Comparison of ENCODE assay signal across 8 cellular contexts in the genomic region with DNA sequence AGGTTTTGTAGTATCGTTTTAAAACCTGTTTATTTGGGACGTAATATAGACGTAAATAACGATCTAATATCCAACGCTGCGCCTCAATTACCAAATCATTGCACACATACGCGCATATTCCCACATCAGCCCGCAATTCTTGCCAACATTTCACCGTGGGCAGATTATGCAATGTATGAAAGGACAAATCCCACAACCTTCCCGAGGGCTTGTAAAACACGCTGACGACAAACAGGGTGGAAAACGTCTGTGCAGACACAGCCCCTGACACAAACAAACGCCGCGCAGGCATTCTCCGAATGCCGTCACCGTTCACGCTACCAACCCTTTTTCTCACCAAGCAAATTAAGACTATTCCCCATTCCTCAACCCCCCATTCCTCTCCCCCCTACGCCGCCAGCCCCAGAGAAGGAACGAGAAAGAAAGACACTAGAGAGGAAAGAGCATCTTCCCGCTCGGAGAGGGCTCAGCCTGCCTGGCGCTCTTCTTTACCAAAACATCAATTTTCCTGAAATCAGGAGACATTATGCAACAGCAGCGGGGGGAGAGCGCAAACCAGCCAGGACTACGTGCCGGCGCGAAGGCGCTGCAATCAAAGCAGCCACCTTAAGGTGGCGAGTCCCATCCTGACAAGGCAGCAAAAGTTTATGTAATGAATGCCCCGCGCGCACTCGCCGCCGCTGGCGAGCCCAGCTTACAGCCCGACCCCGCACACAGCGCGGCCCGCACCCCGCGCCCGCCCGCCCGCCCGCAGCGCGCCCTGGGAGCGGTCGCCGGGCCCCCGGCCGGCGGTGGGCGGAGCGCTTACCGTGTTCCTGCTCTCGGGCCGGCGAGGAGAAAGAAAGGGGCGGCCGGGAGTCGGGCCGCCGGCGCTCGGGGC. TPM values are rescaled to one million over a fixed set of nuclear protein-coding genes. Genes with fewer than 3 reads are reported as not detected.
DNase-seq lines count a peak whose midpoint lies in the region; ATAC-seq, FAIRE-seq and TF ChIP-seq lines count a peak whose summit lies in the region.

No MANE protein-coding gene starts in this region.

- peak overlapping the region; percentile 100 for H3K4me3 Mint-ChIP-seq in Caco-2 (ENCODE audit: unreplicated experiment)

- POLR2A ChIA-PET in Caco-2 (lab: Charles Lee) = interaction anchor here (0.6 to 1.1 kb wide), 2 partner anchors 62 to 1247 kb away, joined by 3 to 4 read pairs; no protein-coding TSS in a partner anchor

- WGBS in heart left ventricle, 4 donors = 0 to 1% (median 1%) methylated on average over 40 to 74 of the region's 74 CpGs

- no TSS peak for BruUV-seq in Caco-2 (replicated peaks; lab: Mats Ljungman, UMichigan)

- no peak for FAIRE-seq in HTR-8/SVneo (lab: Jason Lieb, UNC)

- H3K4me3 ChIP-seq in Caco-2 (ENCODE audit: low read depth, low read length) (peak overlapping the region; percentile 63), SK-N-MC (peak overlapping the region; percentile 97), adipocyte (ENCODE audit: low read length) (peak overlapping the region; percentile 88), heart left ventricle (peak overlapping the region; percentile 44 to 88 (median 72)), parathyroid adenoma (ENCODE audit: low read depth, low read length) (peak overlapping the region; percentile 88)

- no peaks in the 10 kb centered on the region for H3K9me3 ChIP-seq in Caco-2
- no peaks in the 10 kb centered on the region for H3K9me3 ChIP-seq in SK-N-MC (ENCODE audit: low read depth, low read length)
- H3K9me3 ChIP-seq in adipocyte (ENCODE audit: control insufficient read depth, low read length) = no peaks in the 10 kb centered on the region
- no peaks in the 10 kb centered on the region for H3K9me3 ChIP-seq in heart left ventricle
- no peaks in the 10 kb centered on the region for H3K9me3 ChIP-seq in parathyroid adenoma (ENCODE audit: control insufficient read depth, low read length)

- H3K4me2 ChIP-seq in parathyroid adenoma (ENCODE audit: low read length) = peak overlapping the region; percentile 96

- CTCF ChIA-PET in Caco-2 (lab: Charles Lee) = interaction anchor here (0.7 kb wide), 2 partner anchors 58 to 353 kb away, joined by 3 to 5 read pairs; no protein-coding TSS in a partner anchor

- peak overlapping the region; percentile 62 for H2AFZ ChIP-seq in parathyroid adenoma

- TF ChIP-seq CTCF in Caco-2 (IDR thresholded peaks at IDR 0.05; ENCODE audit: insufficient read depth in 1 of 2, low read depth in 1 of 2, low read length in 1 of 2, severe bottlenecking in 1 of 2, unreplicated experiment in 1 of 2) (no peak), heart left ventricle (IDR thresholded peaks at IDR 0.05) (peak in 8 of 12 donors; percentile 5 to 53 (median 19)), parathyroid adenoma (IDR thresholded peaks at IDR 0.05) (no peak)

- H3K9me3 Mint-ChIP-seq in Caco-2 (ENCODE audit: unreplicated experiment) = no peaks in the 10 kb centered on the region

- peak overlapping the region; percentile 96 for H3K27ac Mint-ChIP-seq in Caco-2 (ENCODE audit: unreplicated experiment)

- H3K27me3 ChIP-seq in Caco-2 (replicated peaks; ENCODE audit: control insufficient read depth, insufficient read depth, low read length) (no peaks in the 10 kb centered on the region), adipocyte (replicated peaks; ENCODE audit: control insufficient read depth, insufficient read depth, low read length) (no peaks in the 10 kb centered on the region), heart left ventricle (no peaks in the 10 kb centered on the region), parathyroid adenoma (ENCODE audit: control insufficient read depth, insufficient read depth, low read length) (no peaks in the 10 kb centered on the region)

- peaks cover 6% of the 10 kb centered on the region for H3K4me1 Mint-ChIP-seq in Caco-2 (ENCODE audit: low read depth, unreplicated experiment)

- H3K9ac ChIP-seq in SK-N-MC (ENCODE audit: insufficient read length) = peak overlapping the region; percentile 37
- peak overlapping the region; percentile 99 for H3K9ac ChIP-seq in adipocyte (ENCODE audit: low read length)
- no peak overlapping the region for H3K9ac ChIP-seq in parathyroid adenoma

- H3K36me3 Mint-ChIP-seq in Caco-2 (ENCODE audit: insufficient read depth, unreplicated experiment) = peaks cover 9% of the 10 kb centered on the region

- peak in 1 of 2 donors; percentile 32 for TF ChIP-seq POLR2A in heart left ventricle (IDR thresholded peaks at IDR 0.05)

- H3K36me3 ChIP-seq in Caco-2 (ENCODE audit: control insufficient read depth, insufficient read depth, low read length) = no peaks in the 10 kb centered on the region
- no peaks in the 10 kb centered on the region for H3K36me3 ChIP-seq in SK-N-MC (ENCODE audit: insufficient read depth, low read length)
- no peaks in the 10 kb centered on the region for H3K36me3 ChIP-seq in adipocyte (ENCODE audit: control insufficient read depth, insufficient read depth, low read length, severe bottlenecking)
- H3K36me3 ChIP-seq in heart left ventricle = no peaks in the 10 kb centered on the region
- H3K36me3 ChIP-seq in parathyroid adenoma (ENCODE audit: control insufficient read depth, insufficient read depth, low read length) = no peaks in the 10 kb centered on the region

- H3K27me3 Mint-ChIP-seq in Caco-2 (ENCODE audit: insufficient read depth, unreplicated experiment) = peaks cover under 1% of the 10 kb centered on the region

- intact Hi-C loops in Caco-2 (cut with micrococcal nuclease; ENCODE audit: unreplicated experiment) = loop anchor here (2.0 to 10.0 kb wide), 3 partner anchors 62 to 232 kb away; a partner anchor contains a TSS
- intact Hi-C loops in heart left ventricle (cut with DNase I) = loop anchor here (1.0 to 10.0 kb wide), 20 partner anchors 58 to 506 kb away; a partner anchor contains a TSS

- H3K27ac ChIP-seq in SK-N-MC = no peak overlapping the region
- H3K27ac ChIP-seq in heart left ventricle = peak overlapping the region; percentile 86 to 97 (median 93)
- H3K27ac ChIP-seq in parathyroid adenoma = peak overlapping the region; percentile 72

- peaks cover 11% of the 10 kb centered on the region for H3K4me1 ChIP-seq in Caco-2
- H3K4me1 ChIP-seq in adipocyte (ENCODE audit: control insufficient read depth, insufficient read depth, low read length) = peaks cover 61% of the 10 kb centered on the region
- peaks cover 0 to 65% (median 32%) of the 10 kb centered on the region in 12 donors for H3K4me1 ChIP-seq in heart left ventricle
- H3K4me1 ChIP-seq in parathyroid adenoma = peaks cover 2% of the 10 kb centered on the region

- H3K79me2 ChIP-seq in parathyroid adenoma = no peaks in the 10 kb centered on the region

- ATAC-seq in GM19467 (IDR thresholded peaks at IDR 0.05; ENCODE audit: unreplicated experiment) (peak; percentile 35), HG03571 (IDR thresholded peaks at IDR 0.05; ENCODE audit: unreplicated experiment) (peak; percentile 19), heart left ventricle (peak; percentile 14 to 51 (median 34))

- DNase-seq in Caco-2 (peak; percentile 53 to 58), SK-N-MC (ENCODE audit: low read depth, low spot score) (no peak), adipocyte (ENCODE audit: low read depth) (peak; percentile 88), heart left ventricle (peak; percentile 52 to 71 (median 69)), HTR-8/SVneo (ENCODE audit: insufficient read length, low spot score) (no peak)

RNA-seq across cellular contexts. Expression of a gene that starts 0.6 kb away (rescaled TPM):
- total RNA-seq in Caco-2 (2022) = 13.5 and 14.9 TPM in 2 replicates
- 10 to 100 TPM; 20.1 to 35.9 (median 24.7) TPM for total RNA-seq in heart left ventricle
- 10 to 100 TPM; 13.1 to 33.3 TPM for polyA plus RNA-seq in heart left ventricle

Comparison
In these comparisons a context has a peak if more than half of its experiments do, and no peak if none do; other contexts are left out.
1. DNase-seq: peak in Caco-2 (2 of 2), adipocyte (single experiment) and heart left ventricle (5 of 5); none in SK-N-MC (single experiment) and HTR-8/SVneo (single experiment).
2. CTCF ChIP-seq: peak in heart left ventricle (8 of 12); none in Caco-2 (0 of 2) and parathyroid adenoma (single experiment).
3. Peak in every context shown above with its lines, with median percentiles within 50 percentile points of each other: H3K4me3 ChIP-seq and ATAC-seq.